ENCODE assay signal across 1 cellular context in the genomic region with DNA sequence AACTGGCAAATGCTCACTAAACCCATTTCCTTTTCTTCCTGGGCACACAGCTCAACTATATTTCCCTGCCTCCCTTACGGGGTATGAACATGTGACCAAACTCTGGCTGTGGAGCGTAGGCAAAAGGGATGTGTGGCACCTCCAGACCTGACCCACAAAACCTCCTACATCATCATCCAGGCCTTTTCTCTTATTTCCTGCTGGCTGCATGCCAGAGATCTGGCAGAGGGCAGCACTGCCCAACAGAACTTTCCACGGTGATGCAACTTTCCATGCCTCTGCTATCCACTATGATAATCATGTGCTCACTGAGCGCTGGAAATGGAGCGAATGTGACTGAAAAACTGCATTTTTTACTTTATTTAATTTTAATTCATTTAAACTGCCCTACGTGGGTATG.
TF ChIP-seq lines count a peak whose summit lies in the region.

No MANE protein-coding gene starts in this region.

TF ChIP-seq in Ishikawa, 13 proteins besides CTCF, POLR2A, EP300 and RAD21 (continued from another document):
- TF ChIP-seq CEBPB (IDR thresholded peaks at IDR 0.05) = 0 out of 2 replicates have a peak, but pooled peaks have one; percentile 20
